1 cellular context compared by ENCODE assay signal in genomic region chr2:26298286-26298637, GRCh38.
TF ChIP-seq lines count a peak whose summit lies in the region.

No MANE protein-coding gene starts in this region.

TF ChIP-seq in WTC11, 78 proteins besides CTCF, POLR2A, EP300 and RAD21 (continued from another document):
- TF ChIP-seq AFF4 (CRISPR knock-in tag; IDR thresholded peaks at IDR 0.05; ENCODE audit: borderline replicate concordance) (no peak), JAZF1 (CRISPR knock-in tag; IDR thresholded peaks at IDR 0.05) (no peak), USF2 (CRISPR knock-in tag; IDR thresholded peaks at IDR 0.05) (no peak), MLX (CRISPR knock-in tag; IDR thresholded peaks at IDR 0.05) (no peak), RORB (CRISPR knock-in tag; IDR thresholded peaks at IDR 0.05) (no peak), PRDM15 (CRISPR knock-in tag; IDR thresholded peaks at IDR 0.05) (no peak), ZNF425 (CRISPR knock-in tag; conservative IDR thresholded peaks at IDR 0.05) (no peak), ATF1 (CRISPR knock-in tag; IDR thresholded peaks at IDR 0.05) (no peak), E2F1 (CRISPR knock-in tag; IDR thresholded peaks at IDR 0.05) (no peak)
